Comparison of ENCODE assay signal across 9 cellular contexts in the genomic region with DNA sequence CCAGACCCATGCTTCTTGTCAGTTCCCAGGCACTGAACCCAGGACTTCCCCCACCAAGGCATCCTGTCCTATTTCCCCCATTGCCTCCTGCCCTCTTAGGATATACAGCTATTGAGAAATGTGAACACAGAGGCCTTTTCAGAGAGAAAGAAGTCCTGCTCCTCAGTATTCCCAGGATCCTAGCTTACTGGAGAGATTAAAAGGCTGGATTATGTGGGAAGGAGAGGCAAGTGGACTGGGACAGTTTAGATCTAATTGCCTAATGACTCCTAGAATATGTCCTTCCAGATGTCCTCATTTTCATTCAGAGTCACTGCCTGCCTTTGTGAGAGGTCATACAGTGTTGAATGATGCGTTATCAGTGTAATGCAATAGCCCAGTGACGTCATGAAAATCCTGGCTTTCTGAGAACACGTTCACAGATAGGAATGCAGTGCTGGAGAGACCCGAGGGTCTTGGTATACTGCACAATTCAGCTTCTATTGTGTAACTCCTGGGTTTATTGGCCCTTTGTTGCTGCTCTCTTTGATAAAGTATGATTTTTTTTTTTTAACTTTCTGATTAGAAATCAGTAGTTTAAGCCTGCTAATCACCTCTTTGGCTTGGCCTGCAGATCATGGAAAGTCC. TPM values are rescaled to one million over a fixed set of nuclear protein-coding genes. Genes with fewer than 3 reads are reported as not detected.
DNase-seq lines count a peak whose midpoint lies in the region; ATAC-seq and TF ChIP-seq lines count a peak whose summit lies in the region.
"Had no signal": no experiment of that assay in that cellular context is flagged by ENCODE, and none has a peak within 500 bp of the region (broad histone marks: within the 10 kb centered on the region; RNA-seq: fewer than 3 reads in every experiment).

No MANE protein-coding gene starts in this region.

- no peak overlapping the region for H3K27ac Mint-ChIP-seq in activated CD8-positive, alpha-beta memory T cell treated with anti-CD3 and anti-CD28 coated beads, Interleukin-2, amount 10 ng/mL, durations not matched to agents 7 days and 5 days
- H3K27ac Mint-ChIP-seq: dendritic cell treated with granulocyte-macrophage colony-stimulating factor and Interleukin-4, amounts not matched to agents 40 ng/mL and 50 ng/mL, for 4 days had no signal

- in situ Hi-C loops in brain microvascular endothelial cell (cut with HindIII; ENCODE audit: low pct_ligation_motif_present, low sequenced_read_pairs), result no loop called here

- H3K4me3 ChIP-seq in MM.1S (ENCODE audit: low read length), result no peak overlapping the region
- H3K4me3 ChIP-seq in brain microvascular endothelial cell (ENCODE audit: low read depth, low read length), result no peak overlapping the region
- no peak overlapping the region for H3K4me3 ChIP-seq in right lobe of liver
- H3K4me3 ChIP-seq in colonic mucosa, result no peak overlapping the region

- peaks cover 6% of the 10 kb centered on the region; the same call in 1 of the 2 replicates for H3F3A ChIP-seq in MM.1S (ENCODE audit: insufficient read depth, low read length)

- intact Hi-C loops in right lobe of liver (cut with DNase I), result no loop called here
- intact Hi-C loops in colonic mucosa (cut with DNase I), result no loop called here

- H3K4me2 ChIP-seq in MM.1S (ENCODE audit: low read depth, low read length), result peak overlapping the region; percentile 11; the same call in 1 of the 2 replicates

- CTCF ChIA-PET in activated CD8-positive, alpha-beta memory T cell treated with anti-CD3 and anti-CD28 coated beads, Interleukin-2, amount 10 ng/mL, durations not matched to agents 7 days and 5 days (lab: Charles Lee), result no interaction called here

- no peak overlapping the region for H2AFZ ChIP-seq in MM.1S (ENCODE audit: low read length)

- H3K9me2 ChIP-seq in MM.1S (replicated peaks; ENCODE audit: insufficient read depth, low read length), result no peaks in the 10 kb centered on the region

- H3K27me3 ChIP-seq in MM.1S (replicated peaks; ENCODE audit: insufficient read depth, low read length) (no peaks in the 10 kb centered on the region), brain microvascular endothelial cell (replicated peaks) (no peaks in the 10 kb centered on the region), right lobe of liver (no peaks in the 10 kb centered on the region), colonic mucosa (no peaks in the 10 kb centered on the region)

- no peaks in the 10 kb centered on the region for H3K9me3 Mint-ChIP-seq in activated CD8-positive, alpha-beta memory T cell treated with anti-CD3 and anti-CD28 coated beads, Interleukin-2, amount 10 ng/mL, durations not matched to agents 7 days and 5 days (ENCODE audit: low read depth)
- H3K9me3 Mint-ChIP-seq: dendritic cell treated with granulocyte-macrophage colony-stimulating factor and Interleukin-4, amounts not matched to agents 40 ng/mL and 50 ng/mL, for 4 days had no signal

- TF ChIP-seq CTCF in MM.1S (IDR thresholded peaks at IDR 0.05; ENCODE audit: low read length) (no peak), brain microvascular endothelial cell (IDR thresholded peaks at IDR 0.05; ENCODE audit: low read depth, low read length, missing control alignments) (no peak), right lobe of liver (IDR thresholded peaks at IDR 0.05) (no peak), colonic mucosa (IDR thresholded peaks at IDR 0.05) (no peak)

- H4K20me1 ChIP-seq in MM.1S (ENCODE audit: insufficient read depth, low read length), result peaks cover 4% of the 10 kb centered on the region; the same call in 1 of the 2 replicates

- H3K9me3 ChIP-seq in MM.1S (replicated peaks; ENCODE audit: insufficient read depth, low read length) (no peaks in the 10 kb centered on the region), right lobe of liver (no peaks in the 10 kb centered on the region), colonic mucosa (no peaks in the 10 kb centered on the region)

- no peaks in the 10 kb centered on the region for H3K36me3 Mint-ChIP-seq in activated CD8-positive, alpha-beta memory T cell treated with anti-CD3 and anti-CD28 coated beads, Interleukin-2, amount 10 ng/mL, durations not matched to agents 7 days and 5 days

- no peaks in the 10 kb centered on the region for H3K4me1 Mint-ChIP-seq in activated CD8-positive, alpha-beta memory T cell treated with anti-CD3 and anti-CD28 coated beads, Interleukin-2, amount 10 ng/mL, durations not matched to agents 7 days and 5 days

- peaks cover 62% of the 10 kb centered on the region for H3K79me2 ChIP-seq in MM.1S (ENCODE audit: low read length)

- WGBS in right lobe of liver (ENCODE audit: insufficient coverage, low coverage, low lambda C conversion rate, missing lambda C conversion rate), result 3% methylated on average over 4 of the region's 4 CpGs

- DNase-seq in COLO668 (lab: John Stamatoyannopoulos, UW; ENCODE audit: unreplicated experiment) (peak; percentile 40), MM.1S (no peak), brain microvascular endothelial cell (peak; percentile 97), right lobe of liver (no peak), medulla oblongata (ENCODE audit: extremely low spot score) (no peak), colonic mucosa (no peak)
- no peak for DNase-seq in stimulated activated CD4-positive, alpha-beta T cell treated with anti-CD3 and anti-CD28 coated beads, Interleukin-4, amount 100 ng/mL, for 4 hours
- DNase-seq in activated CD8-positive, alpha-beta memory T cell treated with anti-CD3 and anti-CD28 coated beads, Interleukin-2, amount 10 ng/mL, durations not matched to agents 7 days and 5 days, result no peak

- H3K4me1 ChIP-seq in MM.1S (ENCODE audit: low read length), result peaks cover 7% of the 10 kb centered on the region
- peaks cover 0 to 41% (median 21%) of the 10 kb centered on the region in 4 donors for H3K4me1 ChIP-seq in right lobe of liver
- H3K4me1 ChIP-seq in colonic mucosa, result peaks cover 6% of the 10 kb centered on the region

- H3K9ac ChIP-seq in MM.1S (ENCODE audit: low read length), result no peak overlapping the region
- no peak overlapping the region for H3K9ac ChIP-seq in colonic mucosa (ENCODE audit: low read depth in 2 of 2, low read length in 2 of 2)

- no peaks in the 10 kb centered on the region for H3K36me3 ChIP-seq in MM.1S (replicated peaks; ENCODE audit: insufficient read depth, low read length)
- no peaks in the 10 kb centered on the region for H3K36me3 ChIP-seq in brain microvascular endothelial cell (replicated peaks)
- H3K36me3 ChIP-seq in right lobe of liver, result no peaks in the 10 kb centered on the region
- H3K36me3 ChIP-seq in colonic mucosa, result no peaks in the 10 kb centered on the region

- no peaks in the 10 kb centered on the region for H3K27me3 Mint-ChIP-seq in activated CD8-positive, alpha-beta memory T cell treated with anti-CD3 and anti-CD28 coated beads, Interleukin-2, amount 10 ng/mL, durations not matched to agents 7 days and 5 days
- H3K27me3 Mint-ChIP-seq: dendritic cell treated with granulocyte-macrophage colony-stimulating factor and Interleukin-4, amounts not matched to agents 40 ng/mL and 50 ng/mL, for 4 days had no signal

- H3K4me3 Mint-ChIP-seq in activated CD8-positive, alpha-beta memory T cell treated with anti-CD3 and anti-CD28 coated beads, Interleukin-2, amount 10 ng/mL, durations not matched to agents 7 days and 5 days, result no peak overlapping the region
- H3K4me3 Mint-ChIP-seq: dendritic cell treated with granulocyte-macrophage colony-stimulating factor and Interleukin-4, amounts not matched to agents 40 ng/mL and 50 ng/mL, for 4 days had no signal

- peak; percentile 42 for TF ChIP-seq POLR2A in right lobe of liver (IDR thresholded peaks at IDR 0.05)

- peak; percentile 0 to 42 (median 22) for ATAC-seq in right lobe of liver
- ATAC-seq in activated CD8-positive, alpha-beta memory T cell treated with anti-CD3 and anti-CD28 coated beads, Interleukin-2, amount 10 ng/mL, durations not matched to agents 7 days and 5 days, result no peak

- H3K27ac ChIP-seq in MM.1S (ENCODE audit: low read length), result no peak overlapping the region
- peak overlapping the region; percentile 43 for H3K27ac ChIP-seq in brain microvascular endothelial cell
- peak overlapping the region; percentile 67 to 92 (median 88) for H3K27ac ChIP-seq in right lobe of liver
- no peak overlapping the region for H3K27ac ChIP-seq in colonic mucosa

RNA-seq across cellular contexts. Expression of a gene that starts 26.2 kb away (rescaled TPM):
- total RNA-seq in right lobe of liver (10 to 100 TPM in 5 of 6 experiments, 1 to 10 TPM in 1; 9.6 to 74.4 (median 23.5) TPM), colonic mucosa (10 to 100 TPM; 15.3 to 33.3 TPM)
- total RNA-seq in activated CD8-positive, alpha-beta memory T cell treated with anti-CD3 and anti-CD28 coated beads, Interleukin-2, amount 10 ng/mL, durations not matched to agents 7 days and 5 days, result under 1 TPM in 1 of 2 experiments, not detected in 1; 0.30 TPM

Comparison
In these comparisons a context has a peak if more than half of its experiments do, and no peak if none do; other contexts are left out.
1. DNase-seq: peak in COLO668 (single experiment) and brain microvascular endothelial cell (single experiment); none in MM.1S (single experiment), right lobe of liver (0 of 3), stimulated activated CD4-positive, alpha-beta T cell treated with anti-CD3 and anti-CD28 coated beads, Interleukin-4, amount 100 ng/mL, for 4 hours (0 of 2), activated CD8-positive, alpha-beta memory T cell treated with anti-CD3 and anti-CD28 coated beads, Interleukin-2, amount 10 ng/mL, durations not matched to agents 7 days and 5 days (single experiment), medulla oblongata (single experiment) and colonic mucosa (single experiment).
2. H3K27ac ChIP-seq: peak in brain microvascular endothelial cell (single experiment) and right lobe of liver (3 of 3); none in MM.1S (single experiment) and colonic mucosa (single experiment).
3. RNA of a gene that starts 26.2 kb away (total RNA-seq): 15.3 to 33.3 TPM in colonic mucosa and 9.6 to 74.4 TPM in right lobe of liver; 0.30 TPM in activated CD8-positive, alpha-beta memory T cell treated with anti-CD3 and anti-CD28 coated beads, Interleukin-2, amount 10 ng/mL, durations not matched to agents 7 days and 5 days; every median in the first group is over 4 times any median in the second.